ENCODE assay signal across 16 cellular contexts in genomic region chr10:126919426-126919825, GRCh38. TPM values are rescaled to one million over a fixed set of nuclear protein-coding genes. Genes with fewer than 3 reads are reported as not detected.
DNase-seq lines count a peak whose midpoint lies in the region; ATAC-seq and TF ChIP-seq lines count a peak whose summit lies in the region.
"Had no signal": no experiment of that assay in that cellular context is flagged by ENCODE, and none has a peak within 500 bp of the region (broad histone marks: within the 10 kb centered on the region; RNA-seq: fewer than 3 reads in every experiment).

No MANE protein-coding gene starts in this region.

- H3K27ac ChIP-seq in cingulate gyrus (ENCODE audit: low read depth, low read length) = peak overlapping the region; percentile 67
- H3K27ac ChIP-seq in gastroesophageal sphincter = peak overlapping the region in 2 of 4 donors; percentile 15 to 41
- H3K27ac ChIP-seq in neuronal stem cell (replicated peaks; ENCODE audit: low read length) = no peak overlapping the region
- peak overlapping the region in 1 of 3 donors; percentile 8 for H3K27ac ChIP-seq in thyroid gland
- H3K27ac ChIP-seq: KMS-11 had no signal

- no peak overlapping the region for H2BK15ac ChIP-seq in neuronal stem cell (ENCODE audit: low read length)

- H2AK5ac ChIP-seq in neuronal stem cell (ENCODE audit: low read depth, low read length) = no peak overlapping the region

- H2AFZ ChIP-seq in neuronal stem cell (ENCODE audit: low read length) = no peak overlapping the region

- H3K4me3 Mint-ChIP-seq in stimulated activated naive B cell treated with anti-CD40 and anti-IgM and Interleukin-4, amounts not matched to agents 10 μg/mL and 1 μg/mL and 100 μg/mL, for 72 hours = no peak overlapping the region
- H3K4me3 Mint-ChIP-seq: CD8-positive, alpha-beta memory T cell had no signal

- ATAC-seq in gastroesophageal sphincter = peak; percentile 32
- no peak for ATAC-seq in stimulated activated naive B cell treated with anti-CD40 and anti-IgM and Interleukin-4, amounts not matched to agents 10 μg/mL and 1 μg/mL and 100 μg/mL, for 72 hours (replicated peaks)

- H3K27ac Mint-ChIP-seq in stimulated activated naive B cell treated with anti-CD40 and anti-IgM and Interleukin-4, amounts not matched to agents 10 μg/mL and 1 μg/mL and 100 μg/mL, for 72 hours = no peak overlapping the region
- H3K27ac Mint-ChIP-seq: CD8-positive, alpha-beta memory T cell had no signal

- H3K9me3 Mint-ChIP-seq in stimulated activated naive B cell treated with anti-CD40 and anti-IgM and Interleukin-4, amounts not matched to agents 10 μg/mL and 1 μg/mL and 100 μg/mL, for 72 hours = peaks cover 6 to 7% of the 10 kb centered on the region in 2 donors

- H3K79me1 ChIP-seq in neuronal stem cell (ENCODE audit: low read depth, low read length) = peaks cover 16% of the 10 kb centered on the region

- H3K27me3 ChIP-seq in gastroesophageal sphincter (no peaks in the 10 kb centered on the region), neuronal stem cell (ENCODE audit: control insufficient read depth in 3 of 3, insufficient read depth in 3 of 3, low read depth in 1 of 3, low read length in 3 of 3) (no peaks in the 10 kb centered on the region), thyroid gland (no peaks in the 10 kb centered on the region)
- H3K27me3 ChIP-seq: BE2C had no signal

- no peaks in the 10 kb centered on the region for H3K27me3 Mint-ChIP-seq in stimulated activated naive B cell treated with anti-CD40 and anti-IgM and Interleukin-4, amounts not matched to agents 10 μg/mL and 1 μg/mL and 100 μg/mL, for 72 hours

- no peak overlapping the region for H4K8ac ChIP-seq in neuronal stem cell (ENCODE audit: low read depth, low read length)

- no peak overlapping the region for H3K23ac ChIP-seq in neuronal stem cell (ENCODE audit: low read depth, low read length, poor library complexity)

- no peaks in the 10 kb centered on the region for H3K36me3 Mint-ChIP-seq in stimulated activated naive B cell treated with anti-CD40 and anti-IgM and Interleukin-4, amounts not matched to agents 10 μg/mL and 1 μg/mL and 100 μg/mL, for 72 hours
- H3K36me3 Mint-ChIP-seq: CD8-positive, alpha-beta memory T cell had no signal

- no peak overlapping the region for H2BK12ac ChIP-seq in neuronal stem cell (ENCODE audit: low read length)

- intact Hi-C loops in thyroid gland (cut with DNase I) = no loop called here

- TF ChIP-seq EP300 in gastroesophageal sphincter (IDR thresholded peaks at IDR 0.05) = no peak

- H3K4me2 ChIP-seq in neuronal stem cell (ENCODE audit: insufficient read depth, low read length, poor library complexity, severe bottlenecking) = no peak overlapping the region
- H3K4me2 ChIP-seq: KMS-11 had no signal

- peak overlapping the region; percentile 44 for H3K18ac ChIP-seq in neuronal stem cell (ENCODE audit: low read length)

- no peak overlapping the region for H3K9ac ChIP-seq in neuronal stem cell (ENCODE audit: low read depth, low read length, poor library complexity)
- H3K9ac ChIP-seq: KMS-11 had no signal

- no peaks in the 10 kb centered on the region for H3K4me1 Mint-ChIP-seq in stimulated activated naive B cell treated with anti-CD40 and anti-IgM and Interleukin-4, amounts not matched to agents 10 μg/mL and 1 μg/mL and 100 μg/mL, for 72 hours
- H3K4me1 Mint-ChIP-seq: CD8-positive, alpha-beta memory T cell had no signal

- 62 to 69% methylated on average over 3 to 8 of the region's 13 CpGs for WGBS in gastroesophageal sphincter (ENCODE audit: low coverage in 1 of 2), 2 donors
- no CpG with 5 or more reads among the region's 13 CpGs for WGBS in neuronal stem cell (ENCODE audit: extremely low coverage in 2 of 2, insufficient read length in 2 of 2, insufficient replicate concordance in 1 of 2), 2 donors
- WGBS in thyroid gland, 2 donors = 66 to 70% methylated on average over 13 of the region's 13 CpGs

- DNase-seq in neuronal stem cell (ENCODE audit: low spot score) (no peak), thyroid gland (peak; percentile 40 to 45), GF-D8 (lab: John Stamatoyannopoulos, UW) (no peak)
- DNase-seq in stimulated activated naive B cell treated with anti-CD40 and anti-IgM and Interleukin-4, amounts not matched to agents 10 μg/mL and 1 μg/mL and 100 μg/mL, for 72 hours = no peak
- no peak for DNase-seq in activated CD4-positive, alpha-beta T cell treated with anti-CD3 and anti-CD28 coated beads, Interleukin-2, amount 50 U/mL, for 1 hour
- DNase-seq: BE2C; CD8-positive, alpha-beta memory T cell; DND-41; GDM1; GOT3; NCI-H1417; NCI-H2029 treated with DMSO at 0.1 percent for 48 hours; SIG-M5 had no signal

- no peak for TF ChIP-seq POLR2A in gastroesophageal sphincter (IDR thresholded peaks at IDR 0.05)
- no peak for TF ChIP-seq POLR2A in thyroid gland (IDR thresholded peaks at IDR 0.05)

- no peaks in the 10 kb centered on the region for H3K36me3 ChIP-seq in gastroesophageal sphincter
- peaks cover 4 to 30% of the 10 kb centered on the region in 2 donors for H3K36me3 ChIP-seq in neuronal stem cell (replicated peaks in 1 of 2; ENCODE audit: control insufficient read depth in 2 of 2, insufficient read depth in 2 of 2, low read length in 2 of 2)
- H3K36me3 ChIP-seq in thyroid gland = no peaks in the 10 kb centered on the region
- H3K36me3 ChIP-seq: BE2C had no signal

- no peak overlapping the region for H2BK5ac ChIP-seq in neuronal stem cell (ENCODE audit: low read length)

- no peak overlapping the region for H3K4ac ChIP-seq in neuronal stem cell (ENCODE audit: low read length)

- H3K4me3 ChIP-seq in gastroesophageal sphincter (no peak overlapping the region), neuronal stem cell (ENCODE audit: low read length in 2 of 2) (no peak overlapping the region), thyroid gland (replicated peaks in 1 of 3) (no peak overlapping the region)

- H3K14ac ChIP-seq in neuronal stem cell (ENCODE audit: low read length) = no peak overlapping the region

- H3K4me1 ChIP-seq in gastroesophageal sphincter (peaks cover 0 to 42% (median 5%) of the 10 kb centered on the region in 3 donors), neuronal stem cell (ENCODE audit: control insufficient read depth in 2 of 2, insufficient read depth in 1 of 2, low read depth in 1 of 2, low read length in 2 of 2) (peaks cover 0 to 15% of the 10 kb centered on the region in 2 donors), thyroid gland (peaks cover 24 to 38% of the 10 kb centered on the region in 2 donors)
- H3K4me1 ChIP-seq: BE2C had no signal

- H3K9me3 ChIP-seq in gastroesophageal sphincter (no peaks in the 10 kb centered on the region), neuronal stem cell (replicated peaks in 1 of 2; ENCODE audit: control insufficient read depth in 2 of 2, insufficient read depth in 1 of 2, low read depth in 1 of 2, low read length in 2 of 2) (no peaks in the 10 kb centered on the region), thyroid gland (no peaks in the 10 kb centered on the region)
- H3K9me3 ChIP-seq: BE2C had no signal

- H4K91ac ChIP-seq in neuronal stem cell (ENCODE audit: low read depth, low read length, poor library complexity) = no peak overlapping the region

- H2BK120ac ChIP-seq in neuronal stem cell (ENCODE audit: low read depth, low read length) = no peak overlapping the region

- no peak for TF ChIP-seq CTCF in gastroesophageal sphincter (IDR thresholded peaks at IDR 0.05)
- no peak for TF ChIP-seq CTCF in thyroid gland (IDR thresholded peaks at IDR 0.05)

RNA-seq across cellular contexts. Expression of gene DOCK1, which starts 14.2 kb away (rescaled TPM):
- 10 to 100 TPM; 50.8 to 59.0 (median 53.6) TPM for total RNA-seq in gastroesophageal sphincter
- 21.3 TPM for polyA plus RNA-seq in neuronal stem cell (2013, experiment 1 of 2)
- 21.3 TPM for polyA plus RNA-seq in neuronal stem cell (2013, experiment 2 of 2)
- 100 to 1,000 TPM in 2 of 4 donors, 10 to 100 TPM in 2; 89.7 to 217 (median 112) TPM for total RNA-seq in thyroid gland
- polyA plus RNA-seq: CD8-positive, alpha-beta memory T cell had no signal

Comparison
In these comparisons a context has a peak if more than half of its experiments do, and no peak if none do; other contexts are left out.
1. DNase-seq: peak in thyroid gland (2 of 2); none in neuronal stem cell (single experiment), stimulated activated naive B cell treated with anti-CD40 and anti-IgM and Interleukin-4, amounts not matched to agents 10 μg/mL and 1 μg/mL and 100 μg/mL, for 72 hours (single experiment), GF-D8 (single experiment) and activated CD4-positive, alpha-beta T cell treated with anti-CD3 and anti-CD28 coated beads, Interleukin-2, amount 50 U/mL, for 1 hour (single experiment).